In genomic region chr19:43610493-43610892, GRCh38 we compare ENCODE assay signal across 18 cellular contexts. TPM values are rescaled to one million over a fixed set of nuclear protein-coding genes. Genes with fewer than 3 reads are reported as not detected.
DNase-seq lines count a peak whose midpoint lies in the region; ATAC-seq and TF ChIP-seq lines count a peak whose summit lies in the region.
"Had no signal": no experiment of that assay in that cellular context is flagged by ENCODE, and none has a peak within 500 bp of the region (broad histone marks: within the 10 kb centered on the region; RNA-seq: fewer than 3 reads in every experiment).

No MANE protein-coding gene starts in this region.

- H3K36me3 Mint-ChIP-seq in activated naive CD8-positive, alpha-beta T cell treated with anti-CD3 and anti-CD28 coated beads, Interleukin-2, amount 10 ng/mL, durations not matched to agents 7 days and 5 days = peaks cover 6% of the 10 kb centered on the region
- peaks cover 7% of the 10 kb centered on the region for H3K36me3 Mint-ChIP-seq in activated naive CD8-positive, alpha-beta T cell treated with anti-CD3 and anti-CD28 coated beads for 36 hours
- peaks cover 17% of the 10 kb centered on the region for H3K36me3 Mint-ChIP-seq in activated CD8-positive, alpha-beta T cell treated with anti-CD3 and anti-CD28 coated beads, Interleukin-2, amount 10 ng/mL, durations not matched to agents 7 days and 5 days (ENCODE audit: low read depth)

- H3K27ac Mint-ChIP-seq in activated naive CD8-positive, alpha-beta T cell treated with anti-CD3 and anti-CD28 coated beads, Interleukin-2, amount 10 ng/mL, durations not matched to agents 7 days and 5 days = peak overlapping the region; percentile 31
- H3K27ac Mint-ChIP-seq in activated naive CD8-positive, alpha-beta T cell treated with anti-CD3 and anti-CD28 coated beads for 36 hours = no peak overlapping the region
- H3K27ac Mint-ChIP-seq in activated CD8-positive, alpha-beta T cell treated with anti-CD3 and anti-CD28 coated beads, Interleukin-2, amount 10 ng/mL, durations not matched to agents 7 days and 5 days = peak overlapping the region; percentile 52

- peaks cover 4% of the 10 kb centered on the region for H3K4me1 Mint-ChIP-seq in activated naive CD8-positive, alpha-beta T cell treated with anti-CD3 and anti-CD28 coated beads, Interleukin-2, amount 10 ng/mL, durations not matched to agents 7 days and 5 days
- peaks cover 4% of the 10 kb centered on the region for H3K4me1 Mint-ChIP-seq in activated naive CD8-positive, alpha-beta T cell treated with anti-CD3 and anti-CD28 coated beads for 36 hours
- peaks cover 5% of the 10 kb centered on the region for H3K4me1 Mint-ChIP-seq in activated CD8-positive, alpha-beta T cell treated with anti-CD3 and anti-CD28 coated beads, Interleukin-2, amount 10 ng/mL, durations not matched to agents 7 days and 5 days (ENCODE audit: low read depth)
- H3K4me1 Mint-ChIP-seq: activated CD8-positive, alpha-beta memory T cell treated with anti-CD3 and anti-CD28 coated beads, Interleukin-2, amount 10 ng/mL, durations not matched to agents 7 days and 5 days had no signal

- no peak for DNase-seq in activated naive CD8-positive, alpha-beta T cell treated with anti-CD3 and anti-CD28 coated beads, Interleukin-2, amount 10 ng/mL, durations not matched to agents 7 days and 5 days
- DNase-seq in activated naive CD8-positive, alpha-beta T cell treated with anti-CD3 and anti-CD28 coated beads for 36 hours = no peak
- DNase-seq in activated CD8-positive, alpha-beta T cell treated with anti-CD3 and anti-CD28 coated beads, Interleukin-2, amount 10 ng/mL, durations not matched to agents 7 days and 5 days = no peak
- DNase-seq in fibroblast of villous mesenchyme (ENCODE audit: low read depth) = peak; percentile 42
- DNase-seq in smooth muscle cell of the brain vasculature (ENCODE audit: low read depth, low spot score) = peak; percentile 83
- DNase-seq: activated CD8-positive, alpha-beta memory T cell treated with anti-CD3 and anti-CD28 coated beads, Interleukin-2, amount 10 ng/mL, durations not matched to agents 7 days and 5 days; activated effector memory CD4-positive, alpha-beta T cell treated with anti-CD3 and anti-CD28 coated beads, Interleukin-2, amount 50 U/mL, for 16 hours; central memory CD4-positive, alpha-beta T cell; DND-41; mammary epithelial cell; MG63; NCI-H345; stimulated activated CD4-positive, alpha-beta T cell treated with anti-CD3 and anti-CD28 coated beads, Interleukin-1b, Interleukin-23, amount 100 ng/mL, for 48 hours; T-helper 1 cell had no signal

- no peak for TF ChIP-seq CTCF in fibroblast of villous mesenchyme (IDR thresholded peaks at IDR 0.05; ENCODE audit: insufficient read depth, low read depth, low read length)

- no peaks in the 10 kb centered on the region for H3K9me3 Mint-ChIP-seq in activated naive CD8-positive, alpha-beta T cell treated with anti-CD3 and anti-CD28 coated beads, Interleukin-2, amount 10 ng/mL, durations not matched to agents 7 days and 5 days
- no peaks in the 10 kb centered on the region for H3K9me3 Mint-ChIP-seq in activated naive CD8-positive, alpha-beta T cell treated with anti-CD3 and anti-CD28 coated beads for 36 hours
- H3K9me3 Mint-ChIP-seq in activated CD8-positive, alpha-beta T cell treated with anti-CD3 and anti-CD28 coated beads, Interleukin-2, amount 10 ng/mL, durations not matched to agents 7 days and 5 days (ENCODE audit: insufficient read depth) = no peaks in the 10 kb centered on the region

- H3K4me3 ChIP-seq in fibroblast of villous mesenchyme (ENCODE audit: low read depth, low read length) = no peak overlapping the region
- H3K4me3 ChIP-seq: hepatocyte, MG63 had no signal

- no peaks in the 10 kb centered on the region for H3K27me3 Mint-ChIP-seq in activated naive CD8-positive, alpha-beta T cell treated with anti-CD3 and anti-CD28 coated beads, Interleukin-2, amount 10 ng/mL, durations not matched to agents 7 days and 5 days
- no peaks in the 10 kb centered on the region for H3K27me3 Mint-ChIP-seq in activated naive CD8-positive, alpha-beta T cell treated with anti-CD3 and anti-CD28 coated beads for 36 hours
- no peaks in the 10 kb centered on the region for H3K27me3 Mint-ChIP-seq in activated CD8-positive, alpha-beta T cell treated with anti-CD3 and anti-CD28 coated beads, Interleukin-2, amount 10 ng/mL, durations not matched to agents 7 days and 5 days (ENCODE audit: low read depth)
- H3K27me3 Mint-ChIP-seq: activated CD8-positive, alpha-beta memory T cell treated with anti-CD3 and anti-CD28 coated beads, Interleukin-2, amount 10 ng/mL, durations not matched to agents 7 days and 5 days had no signal

- H3K4me3 Mint-ChIP-seq in activated naive CD8-positive, alpha-beta T cell treated with anti-CD3 and anti-CD28 coated beads, Interleukin-2, amount 10 ng/mL, durations not matched to agents 7 days and 5 days = no peak overlapping the region
- H3K4me3 Mint-ChIP-seq in activated naive CD8-positive, alpha-beta T cell treated with anti-CD3 and anti-CD28 coated beads for 36 hours = no peak overlapping the region
- H3K4me3 Mint-ChIP-seq in activated CD8-positive, alpha-beta T cell treated with anti-CD3 and anti-CD28 coated beads, Interleukin-2, amount 10 ng/mL, durations not matched to agents 7 days and 5 days = no peak overlapping the region
- H3K4me3 Mint-ChIP-seq: activated CD8-positive, alpha-beta memory T cell treated with anti-CD3 and anti-CD28 coated beads, Interleukin-2, amount 10 ng/mL, durations not matched to agents 7 days and 5 days had no signal

- CTCF ChIA-PET in activated CD8-positive, alpha-beta T cell treated with anti-CD3 and anti-CD28 coated beads, Interleukin-2, amount 10 ng/mL, durations not matched to agents 7 days and 5 days (lab: Charles Lee) = no interaction called here

- ATAC-seq in activated naive CD8-positive, alpha-beta T cell treated with anti-CD3 and anti-CD28 coated beads, Interleukin-2, amount 10 ng/mL, durations not matched to agents 7 days and 5 days (ENCODE audit: low read depth) = no peak
- ATAC-seq in activated CD8-positive, alpha-beta T cell treated with anti-CD3 and anti-CD28 coated beads, Interleukin-2, amount 10 ng/mL, durations not matched to agents 7 days and 5 days = no peak
- ATAC-seq in GM18909 (IDR thresholded peaks at IDR 0.05; ENCODE audit: poor library complexity, unreplicated experiment) = no peak
- ATAC-seq in GM21737 (IDR thresholded peaks at IDR 0.05; ENCODE audit: unreplicated experiment) = no peak
- ATAC-seq in HG03442 (IDR thresholded peaks at IDR 0.05; ENCODE audit: unreplicated experiment) = no peak
- ATAC-seq: activated CD8-positive, alpha-beta memory T cell treated with anti-CD3 and anti-CD28 coated beads, Interleukin-2, amount 10 ng/mL, durations not matched to agents 7 days and 5 days had no signal

- POLR2A ChIA-PET in activated naive CD8-positive, alpha-beta T cell treated with anti-CD3 and anti-CD28 coated beads, Interleukin-2, amount 10 ng/mL, durations not matched to agents 7 days and 5 days (lab: Charles Lee) = no interaction called here
- POLR2A ChIA-PET in activated CD8-positive, alpha-beta T cell treated with anti-CD3 and anti-CD28 coated beads, Interleukin-2, amount 10 ng/mL, durations not matched to agents 7 days and 5 days (lab: Charles Lee) = no interaction called here

RNA-seq across cellular contexts. Expression of gene SRRM5, which starts 1.4 kb away (rescaled TPM):
- under 1 TPM; 0.68 to 0.72 TPM for total RNA-seq in activated naive CD8-positive, alpha-beta T cell treated with anti-CD3 and anti-CD28 coated beads, Interleukin-2, amount 10 ng/mL, durations not matched to agents 7 days and 5 days
- under 1 TPM; 0.54 to 0.60 TPM for total RNA-seq in activated naive CD8-positive, alpha-beta T cell treated with anti-CD3 and anti-CD28 coated beads for 36 hours
- under 1 TPM; 0.71 to 0.73 TPM for total RNA-seq in activated CD8-positive, alpha-beta T cell treated with anti-CD3 and anti-CD28 coated beads, Interleukin-2, amount 10 ng/mL, durations not matched to agents 7 days and 5 days
- under 0.01 TPM in 2 replicates for total RNA-seq in fibroblast of villous mesenchyme

RNA-seq across cellular contexts. Expression of gene ZNF428, which starts 8.9 kb away (rescaled TPM):
- 10 to 100 TPM; 23.3 to 23.7 TPM for total RNA-seq in activated naive CD8-positive, alpha-beta T cell treated with anti-CD3 and anti-CD28 coated beads, Interleukin-2, amount 10 ng/mL, durations not matched to agents 7 days and 5 days
- total RNA-seq in activated naive CD8-positive, alpha-beta T cell treated with anti-CD3 and anti-CD28 coated beads for 36 hours = 10 to 100 TPM; 16.8 to 19.7 TPM
- total RNA-seq in activated CD8-positive, alpha-beta T cell treated with anti-CD3 and anti-CD28 coated beads, Interleukin-2, amount 10 ng/mL, durations not matched to agents 7 days and 5 days = 10 to 100 TPM; 29.9 to 31.5 TPM
- total RNA-seq in fibroblast of villous mesenchyme = 25.0 and 31.9 TPM in 2 replicates

RNA-seq across cellular contexts. Expression of gene ZNF576, which starts 14.1 kb away (rescaled TPM):
- 10 to 100 TPM; 15.3 to 17.8 TPM for total RNA-seq in activated naive CD8-positive, alpha-beta T cell treated with anti-CD3 and anti-CD28 coated beads, Interleukin-2, amount 10 ng/mL, durations not matched to agents 7 days and 5 days
- total RNA-seq in activated naive CD8-positive, alpha-beta T cell treated with anti-CD3 and anti-CD28 coated beads for 36 hours = 10 to 100 TPM; 11.7 to 14.9 TPM
- 10 to 100 TPM; 14.1 to 17.3 TPM for total RNA-seq in activated CD8-positive, alpha-beta T cell treated with anti-CD3 and anti-CD28 coated beads, Interleukin-2, amount 10 ng/mL, durations not matched to agents 7 days and 5 days
- 9.0 and 9.9 TPM in 2 replicates for total RNA-seq in fibroblast of villous mesenchyme

RNA-seq across cellular contexts. Expression of gene IRGQ, which starts 14.6 kb away (rescaled TPM):
- 10 to 100 TPM; 12.4 to 13.9 TPM for total RNA-seq in activated naive CD8-positive, alpha-beta T cell treated with anti-CD3 and anti-CD28 coated beads, Interleukin-2, amount 10 ng/mL, durations not matched to agents 7 days and 5 days
- 10 to 100 TPM; 19.8 to 24.6 TPM for total RNA-seq in activated naive CD8-positive, alpha-beta T cell treated with anti-CD3 and anti-CD28 coated beads for 36 hours
- 10 to 100 TPM; 11.2 to 14.0 TPM for total RNA-seq in activated CD8-positive, alpha-beta T cell treated with anti-CD3 and anti-CD28 coated beads, Interleukin-2, amount 10 ng/mL, durations not matched to agents 7 days and 5 days
- 27.7 and 35.4 TPM in 2 replicates for total RNA-seq in fibroblast of villous mesenchyme

RNA-seq across cellular contexts. Expression of gene CADM4, which starts 29.2 kb away (rescaled TPM):
- total RNA-seq in activated naive CD8-positive, alpha-beta T cell treated with anti-CD3 and anti-CD28 coated beads, Interleukin-2, amount 10 ng/mL, durations not matched to agents 7 days and 5 days = under 1 TPM; 0.36 to 0.43 TPM
- under 1 TPM; 0.26 to 0.29 TPM for total RNA-seq in activated naive CD8-positive, alpha-beta T cell treated with anti-CD3 and anti-CD28 coated beads for 36 hours
- total RNA-seq in activated CD8-positive, alpha-beta T cell treated with anti-CD3 and anti-CD28 coated beads, Interleukin-2, amount 10 ng/mL, durations not matched to agents 7 days and 5 days = under 1 TPM; 0.10 to 0.40 TPM
- 7.7 and 22.0 TPM in 2 replicates for total RNA-seq in fibroblast of villous mesenchyme

Comparison
In these comparisons a context has a peak if more than half of its experiments do, and no peak if none do; other contexts are left out.
1. DNase-seq: peak in fibroblast of villous mesenchyme (single experiment) and smooth muscle cell of the brain vasculature (single experiment); none in activated naive CD8-positive, alpha-beta T cell treated with anti-CD3 and anti-CD28 coated beads, Interleukin-2, amount 10 ng/mL, durations not matched to agents 7 days and 5 days (single experiment), activated naive CD8-positive, alpha-beta T cell treated with anti-CD3 and anti-CD28 coated beads for 36 hours (single experiment) and activated CD8-positive, alpha-beta T cell treated with anti-CD3 and anti-CD28 coated beads, Interleukin-2, amount 10 ng/mL, durations not matched to agents 7 days and 5 days (single experiment).